8 cellular contexts compared by ENCODE assay signal in genomic region chr5:151155777-151156731, GRCh38. TPM values are rescaled to one million over a fixed set of nuclear protein-coding genes. Genes with fewer than 3 reads are reported as not detected.
DNase-seq lines count a peak whose midpoint lies in the region; TF ChIP-seq lines count a peak whose summit lies in the region.

No MANE protein-coding gene starts in this region.

- 0 out of 2 replicates have a peak, but pooled peaks have one; percentile 13 for TF ChIP-seq CTCF in BJ (IDR thresholded peaks at IDR 0.05; ENCODE audit: insufficient read depth, low read depth, low read length)

- peak overlapping the region; percentile 68 for H3K4me3 ChIP-seq in BJ (ENCODE audit: low read depth, low read length)

- no peaks in the 10 kb centered on the region for H3K9me3 Mint-ChIP-seq in IgD-negative memory B cell
- no peaks in the 10 kb centered on the region for H3K9me3 Mint-ChIP-seq in activated T-cell treated with anti-CD3 and anti-CD28 coated beads, Interleukin-2, amount 50 U/mL, for 24 hours

- peaks cover 56 to 71% (median 63%) of the 10 kb centered on the region in 3 donors for H3K4me1 Mint-ChIP-seq in IgD-negative memory B cell
- H3K4me1 Mint-ChIP-seq in activated T-cell treated with anti-CD3 and anti-CD28 coated beads, Interleukin-2, amount 50 U/mL, for 24 hours (ENCODE audit: low read depth) = peaks cover 77% of the 10 kb centered on the region

- no peaks in the 10 kb centered on the region for H3K27me3 ChIP-seq in BJ (ENCODE audit: control insufficient read depth, insufficient read depth, low read length)

- CTCF ChIA-PET in BJ (lab: Yijun Ruan, JAX) = interaction anchor here (1.5 to 2.8 kb wide), 3 partner anchors 11 to 41 kb away, joined by 4 to 13 read pairs (median 8); no protein-coding TSS in a partner anchor

- peak; percentile 37 for TF ChIP-seq POLR2A in GM19193 (IDR thresholded peaks at IDR 0.05; ENCODE audit: extremely low read depth, insufficient read depth, insufficient read length)

- peak overlapping the region; percentile 97 to 99 (median 99) for H3K4me3 Mint-ChIP-seq in IgD-negative memory B cell
- H3K4me3 Mint-ChIP-seq in activated T-cell treated with anti-CD3 and anti-CD28 coated beads, Interleukin-2, amount 50 U/mL, for 24 hours = peak overlapping the region; percentile 94

- peak overlapping the region; percentile 86 to 98 (median 96) for H3K27ac Mint-ChIP-seq in IgD-negative memory B cell
- H3K27ac Mint-ChIP-seq in activated T-cell treated with anti-CD3 and anti-CD28 coated beads, Interleukin-2, amount 50 U/mL, for 24 hours = peak overlapping the region; percentile 93

- peaks cover 4% of the 10 kb centered on the region; the same call in 1 of the 2 replicates for H3K36me3 ChIP-seq in BJ (ENCODE audit: control insufficient read depth, insufficient read depth, low read length)

- no peaks in the 10 kb centered on the region for H3K27me3 Mint-ChIP-seq in IgD-negative memory B cell
- H3K27me3 Mint-ChIP-seq in activated T-cell treated with anti-CD3 and anti-CD28 coated beads, Interleukin-2, amount 50 U/mL, for 24 hours = no peaks in the 10 kb centered on the region

- H3K36me3 Mint-ChIP-seq in IgD-negative memory B cell = no peaks in the 10 kb centered on the region
- H3K36me3 Mint-ChIP-seq in activated T-cell treated with anti-CD3 and anti-CD28 coated beads, Interleukin-2, amount 50 U/mL, for 24 hours (ENCODE audit: low read depth) = peaks cover 51% of the 10 kb centered on the region

- no peak for DNase-seq in BJ (ENCODE audit: low read depth)
- DNase-seq in activated T-cell treated with anti-CD3 and anti-CD28 coated beads, Interleukin-2, amount 50 U/mL, for 24 hours = peak; percentile 54
- peak; percentile 83 for DNase-seq in glomerular visceral epithelial cell (ENCODE audit: extremely low spot score)
- DNase-seq in pulmonary artery endothelial cell (ENCODE audit: low read depth, low spot score) = peak; percentile 24
- no peak for DNase-seq in inferior parietal cortex (ENCODE audit: extremely low spot score)
- no peak for DNase-seq in NOMO-1 treated with dmso at 0.1 percent for 144 hours (lab: John Stamatoyannopoulos, UW; ENCODE audit: unreplicated experiment)

- POLR2A ChIA-PET in BJ (lab: Charles Lee) = no interaction called here

RNA-seq across cellular contexts. Expression of gene ANXA6, which starts 1.5 kb away (rescaled TPM):
- polyA plus RNA-seq in BJ (2011; rRNA removed) = 479 and 528 TPM in 2 replicates
- polyA minus RNA-seq in BJ (2011; rRNA and poly(A)+ RNA removed) = 408 and 653 TPM in 2 replicates
- polyA plus RNA-seq in IgD-negative memory B cell = 298 TPM
- 329 and 410 TPM in 2 replicates for total RNA-seq in pulmonary artery endothelial cell

Comparison
In these comparisons a context has a peak if more than half of its experiments do, and no peak if none do; other contexts are left out.
1. DNase-seq: peak in activated T-cell treated with anti-CD3 and anti-CD28 coated beads, Interleukin-2, amount 50 U/mL, for 24 hours (single experiment), glomerular visceral epithelial cell (single experiment) and pulmonary artery endothelial cell (single experiment); none in BJ (single experiment), inferior parietal cortex (single experiment) and NOMO-1 treated with dmso at 0.1 percent for 144 hours (single experiment).